ENCODE assay signal across 7 cellular contexts in genomic region chr16:74908759-74909158, GRCh38.
A peak's percentile ranks its signal among the peaks of the same experiment; 100 is the strongest.
DNase-seq lines count a peak whose midpoint lies in the region; ATAC-seq and TF ChIP-seq lines count a peak whose summit lies in the region.
"Not testable (repeated sequence)": the region's sequence is repeated elsewhere in the genome, so short reads cannot be mapped to it uniquely, and the experiment has no call there.

No MANE protein-coding gene starts in this region.

- not testable (repeated sequence) for H4K5ac ChIP-seq in mesendoderm (ENCODE audit: low read length)

- not testable (repeated sequence) for H3K79me1 ChIP-seq in mesendoderm (ENCODE audit: low read length)

- H3K4me3 ChIP-seq in mesendoderm (ENCODE audit: low read length) = not testable (repeated sequence)

- not testable (repeated sequence) for H3K18ac ChIP-seq in mesendoderm (ENCODE audit: low read length)

- POLR2A ChIA-PET in CD4-positive, alpha-beta T cell (lab: Charles Lee) = not testable (repeated sequence)
- POLR2A ChIA-PET in MCF 10A (lab: Yijun Ruan, JAX) = interaction anchor here (0.7 kb wide), 1 partner anchor 9 kb away, joined by 5 read pairs; no protein-coding TSS in a partner anchor

- H3K4me1 ChIP-seq in mesendoderm (ENCODE audit: control insufficient read depth, low read depth, low read length) = not testable (repeated sequence)

- H3K27ac ChIP-seq in CD4-positive, alpha-beta T cell (ENCODE audit: low read depth, low read length); mesendoderm (ENCODE audit: low read depth, low read length): not testable (repeated sequence)

- H3K23ac ChIP-seq in mesendoderm (ENCODE audit: low read length) = not testable (repeated sequence)

- not testable (repeated sequence) for H3K27me3 Mint-ChIP-seq in CD4-positive, alpha-beta T cell; T-helper 17 cell; MCF 10A (ENCODE audit: insufficient read depth, unreplicated experiment); effector memory CD8-positive, alpha-beta T cell

- not testable (repeated sequence) for H3K4me1 Mint-ChIP-seq in CD4-positive, alpha-beta T cell (ENCODE audit: low read depth); T-helper 17 cell; MCF 10A (ENCODE audit: insufficient read depth, unreplicated experiment); effector memory CD8-positive, alpha-beta T cell (ENCODE audit: low read depth in 2 of 2)

- H3K9me3 ChIP-seq in CD4-positive, alpha-beta T cell (ENCODE audit: control insufficient read depth, low read length) = peaks cover 22% of the 10 kb centered on the region
- H3K9me3 ChIP-seq in T-helper 17 cell (ENCODE audit: control insufficient read depth, low read length, poor library complexity, severe bottlenecking) = not testable (repeated sequence)

- not testable (repeated sequence) for H3K4ac ChIP-seq in mesendoderm (ENCODE audit: low read depth, low read length)

- H4K8ac ChIP-seq in mesendoderm (ENCODE audit: low read depth, low read length) = not testable (repeated sequence)

- H3K56ac ChIP-seq in mesendoderm (ENCODE audit: low read length) = not testable (repeated sequence)

- H3K27me3 ChIP-seq in CD4-positive, alpha-beta T cell (ENCODE audit: control insufficient read depth, insufficient read depth, low read length); mesendoderm (ENCODE audit: insufficient read depth, low read length, poor library complexity): not testable (repeated sequence)

- no CpG with 5 or more reads among the region's 8 CpGs for WGBS in mesendoderm (ENCODE audit: extremely low coverage, insufficient coverage, low lambda C conversion rate)

- BruUV-seq in MCF 10A (replicated peaks; lab: Mats Ljungman, UMichigan) = not testable (repeated sequence)

- not testable (repeated sequence) for H3K36me3 ChIP-seq in mesendoderm (ENCODE audit: control insufficient read depth, insufficient read depth, low read length)

- H2BK15ac ChIP-seq in mesendoderm (replicated peaks; ENCODE audit: low read depth) = not testable (repeated sequence)

- not testable (repeated sequence) for H3K9me3 Mint-ChIP-seq in CD4-positive, alpha-beta T cell; MCF 10A (ENCODE audit: unreplicated experiment); effector memory CD8-positive, alpha-beta T cell

- peak overlapping the region; percentile 25 for H3K4me3 Mint-ChIP-seq in CD4-positive, alpha-beta T cell
- peak overlapping the region; percentile 70 for H3K4me3 Mint-ChIP-seq in T-helper 17 cell
- H3K4me3 Mint-ChIP-seq in MCF 10A (ENCODE audit: unreplicated experiment) = not testable (repeated sequence)
- H3K4me3 Mint-ChIP-seq in effector memory CD8-positive, alpha-beta T cell = peak overlapping the region in 1 of 2 donors; percentile 63

- not testable (repeated sequence) for H3K79me2 ChIP-seq in mesendoderm (ENCODE audit: control insufficient read depth, insufficient read depth, low read length)

- CTCF ChIA-PET in CD4-positive, alpha-beta T cell (lab: Charles Lee); MCF 10A (lab: Yijun Ruan, JAX): not testable (repeated sequence)

- peaks cover 89% of the 10 kb centered on the region for H3K36me3 Mint-ChIP-seq in CD4-positive, alpha-beta T cell (ENCODE audit: low read depth)
- H3K36me3 Mint-ChIP-seq in T-helper 17 cell (ENCODE audit: low read depth) (peaks cover 14% of the 10 kb centered on the region), MCF 10A (ENCODE audit: insufficient read depth, unreplicated experiment) (peaks cover 87% of the 10 kb centered on the region)
- peaks cover 39% of the 10 kb centered on the region for H3K36me3 Mint-ChIP-seq in effector memory CD8-positive, alpha-beta T cell (ENCODE audit: insufficient read depth)

- not testable (repeated sequence) for H3K4me2 ChIP-seq in mesendoderm (ENCODE audit: low read length)

- H3K9ac ChIP-seq in mesendoderm (ENCODE audit: low read length) = not testable (repeated sequence)

- not testable (repeated sequence) for H2BK120ac ChIP-seq in mesendoderm (ENCODE audit: low read depth, low read length)

- DNase-seq in CD4-positive, alpha-beta T cell; T-helper 17 cell; effector memory CD8-positive, alpha-beta T cell: not testable (repeated sequence)
- DNase-seq in DMS53 (lab: John Stamatoyannopoulos, UW) (peak; percentile 6), MCF 10A (ENCODE audit: unreplicated experiment) (peak; percentile 4), mesendoderm (peak; percentile 8)

- H2BK5ac ChIP-seq in mesendoderm (ENCODE audit: low read length) = not testable (repeated sequence)

- TF ChIP-seq CTCF in CD4-positive, alpha-beta T cell (IDR thresholded peaks at IDR 0.05); MCF 10A (IDR thresholded peaks at IDR 0.05; ENCODE audit: unreplicated experiment): not testable (repeated sequence)

- not testable (repeated sequence) for H2AK5ac ChIP-seq in mesendoderm (ENCODE audit: low read length)

- not testable (repeated sequence) for H3K27ac Mint-ChIP-seq in CD4-positive, alpha-beta T cell; MCF 10A (ENCODE audit: low read depth, unreplicated experiment)
- peak overlapping the region; percentile 71 for H3K27ac Mint-ChIP-seq in T-helper 17 cell
- H3K27ac Mint-ChIP-seq in effector memory CD8-positive, alpha-beta T cell = peak overlapping the region in 1 of 2 donors; percentile 80

- intact Hi-C loops in CD4-positive, alpha-beta T cell (cut with DNase I, micrococcal nuclease); MCF 10A (cut with micrococcal nuclease): not testable (repeated sequence)

- ATAC-seq in CD4-positive, alpha-beta T cell (ENCODE audit: poor library complexity) = not testable (repeated sequence)
- ATAC-seq in T-helper 17 cell (peak; percentile 50), esophagus mucosa (peak; percentile 97)
- peak; percentile 59 for ATAC-seq in effector memory CD8-positive, alpha-beta T cell (replicated peaks)
